In genomic region chrX:106752101-106752678, GRCh38 we compare ENCODE assay signal across 1 cellular context.
TF ChIP-seq lines count a peak whose summit lies in the region.

No MANE protein-coding gene starts in this region.

TF ChIP-seq in GM23338, 12 proteins besides CTCF, POLR2A, EP300 and RAD21:
- TF ChIP-seq EZH2phosphoT487 (IDR thresholded peaks at IDR 0.05; ENCODE audit: unreplicated experiment) (no peak), ETS1 (IDR thresholded peaks at IDR 0.05) (no peak), CREB1 (CRISPR knock-in tag; IDR thresholded peaks at IDR 0.05; ENCODE audit: low read depth) (no peak), ZNF114 (CRISPR knock-in tag; IDR thresholded peaks at IDR 0.05) (no peak), STAT1 (IDR thresholded peaks at IDR 0.05; ENCODE audit: unreplicated experiment) (no peak), NANOG (IDR thresholded peaks at IDR 0.05; ENCODE audit: borderline replicate concordance) (no peak), EZH2 (IDR thresholded peaks at IDR 0.05; ENCODE audit: low read depth, unreplicated experiment) (no peak), POLR2AphosphoS5 (IDR thresholded peaks at IDR 0.05; ENCODE audit: low read depth) (no peak), ZNF462 (CRISPR knock-in tag; IDR thresholded peaks at IDR 0.05) (no peak), JUNB (IDR thresholded peaks at IDR 0.05; ENCODE audit: unreplicated experiment) (no peak), ZNF331 (CRISPR knock-in tag; IDR thresholded peaks at IDR 0.05; ENCODE audit: low read depth) (no peak), REST (IDR thresholded peaks at IDR 0.05; ENCODE audit: unreplicated experiment) (no peak)
